ENCODE assay signal across 8 cellular contexts in genomic region chr19:42175952-42176648, GRCh38. TPM values are rescaled to one million over a fixed set of nuclear protein-coding genes. Genes with fewer than 3 reads are reported as not detected.
DNase-seq lines count a peak whose midpoint lies in the region; ATAC-seq and TF ChIP-seq lines count a peak whose summit lies in the region.

No MANE protein-coding gene starts in this region.

- H3K36me3 ChIP-seq in PC-3 (ENCODE audit: low read depth, low read length), result no peaks in the 10 kb centered on the region

- peak overlapping the region; percentile 75 for H2AFZ ChIP-seq in PC-3 (ENCODE audit: low read length)

- ATAC-seq in PC-3 (peak; percentile 36), esophagus mucosa (no peak), HG03439 (IDR thresholded peaks at IDR 0.05; ENCODE audit: unreplicated experiment) (no peak)
- ATAC-seq in effector memory CD8-positive, alpha-beta T cell (replicated peaks), result peak; percentile 31
- peak; percentile 41 to 53 for ATAC-seq in natural killer cell treated with Interleukin-12 subunit alpha and Interleukin-12 subunit beta and Interleukin-15 and Interleukin-18, amount 100 ng/mL, for 72 hours

- H3K27ac Mint-ChIP-seq in activated CD4-positive, alpha-beta T cell treated with anti-CD3 and anti-CD28 coated beads, Interleukin-2, amount 10 ng/mL, durations not matched to agents 24 days and 14 days, result peak overlapping the region; percentile 52
- H3K27ac Mint-ChIP-seq in effector memory CD8-positive, alpha-beta T cell, result peak overlapping the region; percentile 21 to 23
- H3K27ac Mint-ChIP-seq in natural killer cell treated with Interleukin-12 subunit alpha and Interleukin-12 subunit beta and Interleukin-15 and Interleukin-18, amount 100 ng/mL, for 72 hours, result peak overlapping the region in 1 of 2 donors; percentile 28

- CTCF ChIA-PET in PC-3 (lab: Charles Lee), result interaction anchor here (0.6 to 0.7 kb wide), 3 partner anchors 33 to 202 kb away, joined by 3 to 7 read pairs (median 3); no protein-coding TSS in a partner anchor

- no peaks in the 10 kb centered on the region for H3F3A ChIP-seq in PC-3 (ENCODE audit: low read length, unreplicated experiment)

- H3K9ac ChIP-seq in PC-3 (ENCODE audit: low read length), result peak overlapping the region; percentile 37; the same call in 1 of the 2 replicates

- H3K27me3 ChIP-seq in PC-3 (ENCODE audit: low read length), result peaks cover 38% of the 10 kb centered on the region

- H3K4me3 ChIP-seq in PC-3 (ENCODE audit: low read length), result peak overlapping the region; percentile 77

- H3K9me3 ChIP-seq in PC-3 (ENCODE audit: low read length), result no peaks in the 10 kb centered on the region

- intact Hi-C loops in activated CD4-positive, alpha-beta T cell treated with anti-CD3 and anti-CD28 coated beads, Interleukin-2, amount 10 ng/mL, durations not matched to agents 24 days and 14 days (cut with micrococcal nuclease), result loop anchor here (2.0 to 5.0 kb wide), 3 partner anchors 43 to 146 kb away; partner anchors contain the start of gene POU2F2
- intact Hi-C loops in PC-3 (cut with micrococcal nuclease), result no loop called here

- no peak overlapping the region for H3K27ac ChIP-seq in PC-3 (ENCODE audit: low read length)

- no peaks in the 10 kb centered on the region for H3K79me2 ChIP-seq in PC-3 (ENCODE audit: low read length)

- H3K4me2 ChIP-seq in PC-3 (ENCODE audit: low read length), result peak overlapping the region; percentile 95

- H3K4me1 ChIP-seq in PC-3 (ENCODE audit: insufficient read depth, low read length), result peaks cover 25% of the 10 kb centered on the region

- no peaks in the 10 kb centered on the region for H3K9me3 Mint-ChIP-seq in activated CD4-positive, alpha-beta T cell treated with anti-CD3 and anti-CD28 coated beads, Interleukin-2, amount 10 ng/mL, durations not matched to agents 24 days and 14 days
- no peaks in the 10 kb centered on the region for H3K9me3 Mint-ChIP-seq in effector memory CD8-positive, alpha-beta T cell
- no peaks in the 10 kb centered on the region for H3K9me3 Mint-ChIP-seq in natural killer cell treated with Interleukin-12 subunit alpha and Interleukin-12 subunit beta and Interleukin-15 and Interleukin-18, amount 100 ng/mL, for 72 hours

- H3K4me1 Mint-ChIP-seq in activated CD4-positive, alpha-beta T cell treated with anti-CD3 and anti-CD28 coated beads, Interleukin-2, amount 10 ng/mL, durations not matched to agents 24 days and 14 days, result peaks cover 14% of the 10 kb centered on the region
- peaks cover 10 to 18% of the 10 kb centered on the region in 2 donors for H3K4me1 Mint-ChIP-seq in effector memory CD8-positive, alpha-beta T cell (ENCODE audit: low read depth in 2 of 2)
- H3K4me1 Mint-ChIP-seq in natural killer cell treated with Interleukin-12 subunit alpha and Interleukin-12 subunit beta and Interleukin-15 and Interleukin-18, amount 100 ng/mL, for 72 hours (ENCODE audit: low read depth in 2 of 2), result peaks cover 14 to 15% of the 10 kb centered on the region in 2 donors

- no peaks in the 10 kb centered on the region for H3K9me2 ChIP-seq in PC-3 (replicated peaks; ENCODE audit: low read length)

- H3K27me3 Mint-ChIP-seq in activated CD4-positive, alpha-beta T cell treated with anti-CD3 and anti-CD28 coated beads, Interleukin-2, amount 10 ng/mL, durations not matched to agents 24 days and 14 days, result peaks cover 37% of the 10 kb centered on the region
- H3K27me3 Mint-ChIP-seq in effector memory CD8-positive, alpha-beta T cell, result peaks cover 0 to 10% of the 10 kb centered on the region in 2 donors
- H3K27me3 Mint-ChIP-seq in natural killer cell treated with Interleukin-12 subunit alpha and Interleukin-12 subunit beta and Interleukin-15 and Interleukin-18, amount 100 ng/mL, for 72 hours, result peaks cover 5 to 9% of the 10 kb centered on the region in 2 donors

- H3K4me3 Mint-ChIP-seq in activated CD4-positive, alpha-beta T cell treated with anti-CD3 and anti-CD28 coated beads, Interleukin-2, amount 10 ng/mL, durations not matched to agents 24 days and 14 days, result peak overlapping the region; percentile 90
- H3K4me3 Mint-ChIP-seq in effector memory CD8-positive, alpha-beta T cell, result peak overlapping the region; percentile 83 to 88
- no peak overlapping the region for H3K4me3 Mint-ChIP-seq in natural killer cell treated with Interleukin-12 subunit alpha and Interleukin-12 subunit beta and Interleukin-15 and Interleukin-18, amount 100 ng/mL, for 72 hours

- POLR2A ChIA-PET in PC-3 (lab: Charles Lee; ENCODE audit: unreplicated experiment), result interaction anchor here (0.6 kb wide), 1 partner anchor 52 kb away, joined by 3 read pairs; no protein-coding TSS in a partner anchor

- TF ChIP-seq CTCF in PC-3 (conservative IDR thresholded peaks at IDR 0.05; ENCODE audit: low read depth, low read length), result no peak

- no peaks in the 10 kb centered on the region for H3K36me3 Mint-ChIP-seq in activated CD4-positive, alpha-beta T cell treated with anti-CD3 and anti-CD28 coated beads, Interleukin-2, amount 10 ng/mL, durations not matched to agents 24 days and 14 days (ENCODE audit: low read depth)
- H3K36me3 Mint-ChIP-seq in effector memory CD8-positive, alpha-beta T cell (ENCODE audit: insufficient read depth), result peaks cover 3% of the 10 kb centered on the region
- no peaks in the 10 kb centered on the region for H3K36me3 Mint-ChIP-seq in natural killer cell treated with Interleukin-12 subunit alpha and Interleukin-12 subunit beta and Interleukin-15 and Interleukin-18, amount 100 ng/mL, for 72 hours

- DNase-seq in activated CD4-positive, alpha-beta T cell treated with anti-CD3 and anti-CD28 coated beads, Interleukin-2, amount 10 ng/mL, durations not matched to agents 24 days and 14 days, result peak; percentile 78
- no peak for DNase-seq in activated CD4-positive, alpha-beta T cell treated with anti-CD3 and anti-CD28 coated beads for 48 hours
- DNase-seq in PC-3, result peak; percentile 19
- DNase-seq in effector memory CD8-positive, alpha-beta T cell, result peak in 1 of 3 experiments; percentile 17
- no peak for DNase-seq in natural killer cell treated with Interleukin-12 subunit alpha and Interleukin-12 subunit beta and Interleukin-15 and Interleukin-18, amount 100 ng/mL, for 72 hours (ENCODE audit: low spot score)
- DNase-seq in effector CD8-positive, alpha-beta T cell (lab: John Stamatoyannopoulos, UW), result no peak

- no TSS peak for BruUV-seq in PC-3 (replicated peaks; lab: Mats Ljungman, UMichigan)

- H4K20me1 ChIP-seq in PC-3 (ENCODE audit: low read length), result no peaks in the 10 kb centered on the region

RNA-seq across cellular contexts. Expression of gene DEDD2, which starts 41.4 kb away (rescaled TPM):
- total RNA-seq in activated CD4-positive, alpha-beta T cell treated with anti-CD3 and anti-CD28 coated beads, Interleukin-2, amount 10 ng/mL, durations not matched to agents 24 days and 14 days, result 28.7 and 34.8 TPM in 2 replicates
- 34.4 and 38.2 TPM in 2 replicates for total RNA-seq in PC-3 (2014; rRNA removed)
- total RNA-seq in natural killer cell treated with Interleukin-12 subunit alpha and Interleukin-12 subunit beta and Interleukin-15 and Interleukin-18, amount 100 ng/mL, for 72 hours, result 10 to 100 TPM; 28.5 to 33.2 TPM
- 11.6 TPM for total RNA-seq in esophagus mucosa

RNA-seq across cellular contexts. Expression of gene POU2F2, which starts 43.9 kb away (rescaled TPM):
- 71.5 and 72.0 TPM in 2 replicates for total RNA-seq in activated CD4-positive, alpha-beta T cell treated with anti-CD3 and anti-CD28 coated beads, Interleukin-2, amount 10 ng/mL, durations not matched to agents 24 days and 14 days
- total RNA-seq in PC-3 (2014; rRNA removed) (1.4 and 2.4 TPM in 2 replicates), esophagus mucosa (1.00 TPM)
- 10 to 100 TPM; 21.6 to 30.5 TPM for total RNA-seq in natural killer cell treated with Interleukin-12 subunit alpha and Interleukin-12 subunit beta and Interleukin-15 and Interleukin-18, amount 100 ng/mL, for 72 hours

RNA-seq across cellular contexts. Expression of gene ZNF526, which starts 44.0 kb away (rescaled TPM):
- total RNA-seq in activated CD4-positive, alpha-beta T cell treated with anti-CD3 and anti-CD28 coated beads, Interleukin-2, amount 10 ng/mL, durations not matched to agents 24 days and 14 days, result 19.0 and 20.1 TPM in 2 replicates
- total RNA-seq in PC-3 (2014; rRNA removed), result 5.1 and 6.1 TPM in 2 replicates
- total RNA-seq in natural killer cell treated with Interleukin-12 subunit alpha and Interleukin-12 subunit beta and Interleukin-15 and Interleukin-18, amount 100 ng/mL, for 72 hours, result 10 to 100 TPM; 18.5 to 23.7 TPM
- total RNA-seq in esophagus mucosa, result 4.5 TPM

Comparison
In these comparisons a context has a peak if more than half of its experiments do, and no peak if none do; other contexts are left out.
1. DNase-seq: peak in activated CD4-positive, alpha-beta T cell treated with anti-CD3 and anti-CD28 coated beads, Interleukin-2, amount 10 ng/mL, durations not matched to agents 24 days and 14 days (single experiment) and PC-3 (single experiment); none in activated CD4-positive, alpha-beta T cell treated with anti-CD3 and anti-CD28 coated beads for 48 hours (single experiment), natural killer cell treated with Interleukin-12 subunit alpha and Interleukin-12 subunit beta and Interleukin-15 and Interleukin-18, amount 100 ng/mL, for 72 hours (single experiment) and effector CD8-positive, alpha-beta T cell (single experiment).
2. ATAC-seq: peak in PC-3 (single experiment), effector memory CD8-positive, alpha-beta T cell (single experiment) and natural killer cell treated with Interleukin-12 subunit alpha and Interleukin-12 subunit beta and Interleukin-15 and Interleukin-18, amount 100 ng/mL, for 72 hours (2 of 2); none in esophagus mucosa (single experiment) and HG03439 (single experiment).